ENCODE assay signal across 8 cellular contexts in genomic region chr2:158458617-158458920, GRCh38. TPM values are rescaled to one million over a fixed set of nuclear protein-coding genes. Genes with fewer than 3 reads are reported as not detected.
DNase-seq lines count a peak whose midpoint lies in the region; ATAC-seq and TF ChIP-seq lines count a peak whose summit lies in the region.

No MANE protein-coding gene starts in this region.

- DNase-seq in mammary epithelial cell = no peak
- DNase-seq in midbrain (lab: John Stamatoyannopoulos, UW) = peak; percentile 61
- DNase-seq in Karpas-422 = no peak
- no peak for DNase-seq in stimulated activated CD4-positive, alpha-beta T cell treated with anti-CD3 and anti-CD28 coated beads, Interleukin-15, amount 100 ng/mL, for 24 hours

- H3K4me1 ChIP-seq in ACC112 (ENCODE audit: control insufficient read depth, insufficient read depth, low read length, unreplicated experiment) (peaks cover 41% of the 10 kb centered on the region), HUES64 (ENCODE audit: insufficient read depth, low read length) (peaks cover 39% of the 10 kb centered on the region), mammary epithelial cell (ENCODE audit: insufficient read depth, low read length) (peaks cover 26% of the 10 kb centered on the region), Karpas-422 (ENCODE audit: low read length) (no peaks in the 10 kb centered on the region)

- H3K9me2 ChIP-seq in Karpas-422 (replicated peaks; ENCODE audit: insufficient read depth, low read length) = no peaks in the 10 kb centered on the region

- no peaks in the 10 kb centered on the region for H4K20me1 ChIP-seq in mammary epithelial cell (ENCODE audit: insufficient read depth, low read length)
- no peaks in the 10 kb centered on the region for H4K20me1 ChIP-seq in Karpas-422 (ENCODE audit: insufficient read depth, low read depth, low read length)

- 11% methylated on average over 9 of the region's 9 CpGs for WGBS in HUES64
- WGBS in mammary epithelial cell (ENCODE audit: low coverage, missing lambda C conversion rate) = 0% methylated on average over 9 of the region's 9 CpGs

- H2AFZ ChIP-seq in ACC112 (ENCODE audit: low read length, unreplicated experiment) (no peak overlapping the region), mammary epithelial cell (ENCODE audit: low read depth, low read length) (no peak overlapping the region), Karpas-422 (ENCODE audit: low read length) (no peak overlapping the region)

- peak overlapping the region; percentile 93 for H3K4me2 ChIP-seq in mammary epithelial cell (ENCODE audit: insufficient read depth, low read depth, low read length)
- H3K4me2 ChIP-seq in Karpas-422 (ENCODE audit: low read depth, low read length, poor library complexity, severe bottlenecking) = no peak overlapping the region

- TF ChIP-seq CTCF in mammary epithelial cell (conservative IDR thresholded peaks at IDR 0.05 in 1 of 2, IDR thresholded peaks at IDR 0.05 in 1 of 2; ENCODE audit: extremely low read depth in 1 of 2, insufficient read depth in 1 of 2, low read depth in 1 of 2, low read length in 2 of 2) = no peak

- no peaks in the 10 kb centered on the region for H3K9me3 ChIP-seq in HUES64 (ENCODE audit: insufficient read depth, low read depth, low read length)
- H3K9me3 ChIP-seq in mammary epithelial cell (replicated peaks; ENCODE audit: insufficient read depth, low read length) = no peaks in the 10 kb centered on the region
- no peaks in the 10 kb centered on the region; the same call in 1 of the 2 replicates for H3K9me3 ChIP-seq in Karpas-422 (ENCODE audit: low read length)

- dilution Hi-C loops in mammary epithelial cell (cut with HindIII; ENCODE audit: low sequenced_read_pairs) = no loop called here

- intact Hi-C loops in mammary epithelial cell (cut with micrococcal nuclease) = loop anchor here (2.0 to 5.0 kb wide), 4 partner anchors 39 to 160 kb away; no protein-coding TSS in a partner anchor

- in situ Hi-C loops in mammary epithelial cell (cut with MboI; ENCODE audit: low sequenced_read_pairs in 2 of 2) = loop anchor here in 1 of 2 donors (10.0 to 25.0 kb wide), 2 partner anchors 179 to 286 kb away; no protein-coding TSS in a partner anchor

- TSS peak; percentile 12 for BruUV-seq in mammary epithelial cell (replicated peaks; lab: Mats Ljungman, UMichigan)

- H3K27ac ChIP-seq in ACC112 (ENCODE audit: low read depth, low read length) (no peak overlapping the region), HUES64 (ENCODE audit: low read depth, low read length) (peak overlapping the region; percentile 96), mammary epithelial cell (ENCODE audit: insufficient read depth, low read depth, low read length) (peak overlapping the region; percentile 74), Karpas-422 (ENCODE audit: low read length) (no peak overlapping the region)

- no peaks in the 10 kb centered on the region for H3K27me3 ChIP-seq in ACC112 (ENCODE audit: insufficient read depth, low read length)
- no peaks in the 10 kb centered on the region for H3K27me3 ChIP-seq in HUES64 (ENCODE audit: insufficient read depth, low read length)
- H3K27me3 ChIP-seq in mammary epithelial cell (ENCODE audit: insufficient read depth, low read length) = no peaks in the 10 kb centered on the region
- no peaks in the 10 kb centered on the region for H3K27me3 ChIP-seq in Karpas-422 (ENCODE audit: low read length)

- H3K4me3 ChIP-seq in ACC112 (ENCODE audit: low read depth, low read length) (peak overlapping the region; percentile 88), HUES64 (ENCODE audit: low read length) (peak overlapping the region; percentile 70), mammary epithelial cell (replicated peaks in 1 of 3; ENCODE audit: insufficient read depth in 1 of 3, low read depth in 2 of 3, low read length in 3 of 3) (peak overlapping the region; percentile 77 to 86 (median 86)), Karpas-422 (ENCODE audit: low read length) (no peak overlapping the region)

- CTCF ChIA-PET in mammary epithelial cell (lab: Charles Lee; ENCODE audit: low non-redundant PET) = interaction anchor here (0.6 to 0.7 kb wide), 2 partner anchors 71 to 275 kb away, joined by 3 to 5 read pairs; no protein-coding TSS in a partner anchor

- ATAC-seq in GM18870 (IDR thresholded peaks at IDR 0.05; ENCODE audit: unreplicated experiment) (no peak), HG03565 (IDR thresholded peaks at IDR 0.05; ENCODE audit: unreplicated experiment) (no peak)

- H3K9ac ChIP-seq in HUES64 (ENCODE audit: low read depth, low read length) (peak overlapping the region; percentile 97), mammary epithelial cell (ENCODE audit: insufficient read depth, low read length) (peak overlapping the region; percentile 72), Karpas-422 (ENCODE audit: low read length) (no peak overlapping the region)

- H3K79me2 ChIP-seq in ACC112 (ENCODE audit: control insufficient read depth, insufficient read depth, low read length, unreplicated experiment) (peaks cover 55% of the 10 kb centered on the region), mammary epithelial cell (ENCODE audit: insufficient read depth, low read length) (peaks cover 66% of the 10 kb centered on the region), Karpas-422 (ENCODE audit: low read length) (no peaks in the 10 kb centered on the region)

- H3K36me3 ChIP-seq in ACC112 (ENCODE audit: insufficient read depth, low read length) (no peaks in the 10 kb centered on the region), HUES64 (ENCODE audit: insufficient read depth, low read length) (peaks cover 6% of the 10 kb centered on the region), mammary epithelial cell (ENCODE audit: insufficient read depth, low read length) (no peaks in the 10 kb centered on the region), Karpas-422 (ENCODE audit: insufficient read depth, low read length) (no peaks in the 10 kb centered on the region)

RNA-seq across cellular contexts. Expression of gene PKP4, which starts 1.8 kb away (rescaled TPM):
- 50.3 TPM for polyA plus RNA-seq in HUES64 (2013, experiment 1 of 2)
- 48.5 TPM for polyA plus RNA-seq in HUES64 (2013, experiment 2 of 2)
- total RNA-seq in mammary epithelial cell = 10 to 100 TPM; 64.8 to 82.6 TPM
- polyA plus RNA-seq in mammary epithelial cell = 35.9 TPM
- polyA minus RNA-seq in mammary epithelial cell = 94.6 TPM
- not detected in 2 replicates for total RNA-seq in Karpas-422 (2014; rRNA removed; shearing (Covaris generic); ENCODE audit: low replicate concordance)

RNA-seq across cellular contexts. Expression of gene CCDC148, which starts 2.0 kb away (rescaled TPM):
- polyA plus RNA-seq in HUES64 (2013, experiment 1 of 2) = 0.50 TPM
- polyA plus RNA-seq in HUES64 (2013, experiment 2 of 2) = 1.4 TPM
- total RNA-seq in mammary epithelial cell = 1 to 10 TPM in 1 of 2 donors, under 1 TPM in 1; 0.71 to 1.3 TPM
- 0.35 TPM for polyA plus RNA-seq in mammary epithelial cell
- not detected for polyA minus RNA-seq in mammary epithelial cell
- total RNA-seq in Karpas-422 (2014; rRNA removed; shearing (Covaris generic); ENCODE audit: low replicate concordance) = not detected in 2 replicates

Comparison
In these comparisons a context has a peak if more than half of its experiments do, and no peak if none do; other contexts are left out.
1. H3K27ac ChIP-seq: peak in HUES64 (single experiment) and mammary epithelial cell (single experiment); none in ACC112 (single experiment) and Karpas-422 (single experiment).
2. RNA of gene PKP4, which starts 1.8 kb away (total RNA-seq): 64.8 to 82.6 TPM in mammary epithelial cell; not detected in Karpas-422; every median in the first group is over 10 times any median in the second.